Comparison of ENCODE assay signal across 21 cellular contexts in the genomic region with DNA sequence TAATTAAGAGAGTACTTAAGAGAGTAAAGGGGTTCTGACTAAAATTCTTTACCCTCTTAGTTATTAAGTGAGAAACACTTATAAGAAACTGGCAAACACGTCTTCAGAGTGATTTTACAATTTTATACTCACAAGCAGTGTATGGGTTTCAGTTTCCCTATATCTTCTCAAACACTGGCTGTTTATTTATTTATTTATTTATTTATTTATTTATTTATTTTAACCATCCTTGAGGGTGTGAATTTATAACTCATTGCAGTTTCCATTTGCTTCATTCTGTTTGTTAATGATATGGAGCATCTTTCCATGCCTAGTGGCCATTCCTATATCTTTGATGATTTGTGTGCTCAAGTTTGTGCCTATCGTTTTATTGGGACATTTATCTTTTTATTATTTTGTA.
"Had no signal": no experiment of that assay in that cellular context is flagged by ENCODE, and none has a peak within 500 bp of the region (broad histone marks: within the 10 kb centered on the region; RNA-seq: fewer than 3 reads in every experiment).

No MANE protein-coding gene starts in this region.

- H3K36me3 ChIP-seq: esophagus squamous epithelium, gastrocnemius medialis, heart right ventricle, left lung, lower lobe of right lung had no signal

- H3K4me1 ChIP-seq: esophagus squamous epithelium, heart right ventricle, left lung, lower lobe of right lung had no signal

- DNase-seq: cortex of kidney; effector CD8-positive, alpha-beta T cell; effector memory CD8-positive, alpha-beta T cell; endodermal cell; esophagus squamous epithelium; foreskin fibroblast; foreskin melanocyte; gastrocnemius medialis; glutamatergic neuron; head of caudate nucleus; heart right ventricle; hippocampal formation; left cardiac atrium; left lung; left ventricle myocardium superior; lower lobe of right lung; mesenchymal stem cell; mucosa of descending colon; naive B cell; naive thymus-derived CD8-positive, alpha-beta T cell had no signal

- H3K4me3 ChIP-seq: esophagus squamous epithelium, gastrocnemius medialis, heart right ventricle, left lung, lower lobe of right lung, mucosa of descending colon had no signal

- H3K27ac ChIP-seq: epithelial cell of prostate, esophagus squamous epithelium, gastrocnemius medialis, heart right ventricle, left lung, lower lobe of right lung had no signal

- H3K9me3 ChIP-seq: esophagus squamous epithelium, gastrocnemius medialis, left lung, lower lobe of right lung, mucosa of descending colon had no signal
